Comparison of ENCODE assay signal across 8 cellular contexts in genomic region chr3:75643031-75643800, GRCh38. TPM values are rescaled to one million over a fixed set of nuclear protein-coding genes. Genes with fewer than 3 reads are reported as not detected.
DNase-seq lines count a peak whose midpoint lies in the region; ATAC-seq, FAIRE-seq and TF ChIP-seq lines count a peak whose summit lies in the region.
"Not testable (repeated sequence)": the region's sequence is repeated elsewhere in the genome, so short reads cannot be mapped to it uniquely, and the experiment has no call there.

No MANE protein-coding gene starts in this region.

- peak; percentile 42; the same call in 1 of the 3 replicates for ATAC-seq in SK-N-SH treated with all-trans-retinoic acid at 6 μM for 48 hours
- not testable (repeated sequence) for ATAC-seq in HepG2

- TF ChIP-seq POLR2A in HepG2 (IDR thresholded peaks at IDR 0.05; ENCODE audit: insufficient read depth in 1 of 2, low read depth in 2 of 2, low read length in 2 of 2): not testable (repeated sequence)

- not testable (repeated sequence) for H3K4me2 ChIP-seq in HepG2 (ENCODE audit: low read depth, low read length)

- H3K9me3 ChIP-seq in HepG2 (ENCODE audit: low read length): not testable (repeated sequence)

- not testable (repeated sequence) for TF ChIP-seq EP300 in HepG2 (IDR thresholded peaks at IDR 0.05; ENCODE audit: low read depth in 2 of 2, low read length in 2 of 2); HepG2 (CRISPR knock-in tag; IDR thresholded peaks at IDR 0.05; ENCODE audit: borderline replicate concordance)

- H4K20me1 ChIP-seq in HepG2 (ENCODE audit: insufficient read depth, low read length): not testable (repeated sequence)

- not testable (repeated sequence) for H3K36me3 ChIP-seq in HepG2 (replicated peaks in 1 of 2; ENCODE audit: control insufficient read depth in 1 of 2, insufficient read depth in 2 of 2, low read length in 2 of 2)

- peak overlapping the region; percentile 46 for H3K4me3 ChIP-seq in epithelial cell of proximal tubule (ENCODE audit: low read depth, low read length)
- not testable (repeated sequence) for H3K4me3 ChIP-seq in HepG2 (replicated peaks in 1 of 3; ENCODE audit: insufficient read depth in 1 of 3, low read depth in 2 of 3, low read length in 3 of 3)

- not testable (repeated sequence) for H3K79me2 ChIP-seq in HepG2 (ENCODE audit: insufficient read depth, low read length)

- H3K27me3 ChIP-seq in HepG2 (ENCODE audit: control insufficient read depth in 1 of 2, insufficient read depth in 2 of 2, low read length in 2 of 2): not testable (repeated sequence)

- intact Hi-C loops in HepG2 (cut with micrococcal nuclease; ENCODE audit: unreplicated experiment): loop anchor here (5.0 kb wide), 1 partner anchor 41 kb away; no protein-coding TSS in a partner anchor

- not testable (repeated sequence) for H3K4me1 ChIP-seq in HepG2 (ENCODE audit: insufficient read depth, low read length)

- POLR2A ChIA-PET in HepG2 (lab: Yijun Ruan, JAX): not testable (repeated sequence)

- FAIRE-seq in HepG2 (lab: Jason Lieb, UNC): peak; percentile 57

- 14% methylated on average over 20 of the region's 20 CpGs for WGBS in HepG2 (ENCODE audit: low lambda C conversion rate)

- not testable (repeated sequence) for H2AFZ ChIP-seq in HepG2 (ENCODE audit: low read length)

- not testable (repeated sequence) for BruUV-seq in HepG2 (replicated peaks; lab: Mats Ljungman, UMichigan)

- in situ Hi-C loops in ACHN (cut with HindIII; ENCODE audit: low pct_ligation_motif_present, low pct_unique_long_range_greater_than_20kb, low sequenced_read_pairs); HepG2 (cut with HindIII; ENCODE audit: extremely low pct_ligation_motif_present, low pct_unique_long_range_greater_than_20kb): not testable (repeated sequence)

- peak; percentile 54 for TF ChIP-seq CTCF in epithelial cell of proximal tubule (conservative IDR thresholded peaks at IDR 0.05; ENCODE audit: low read depth, low read length)
- peak; percentile 65 for TF ChIP-seq CTCF in HepG2 (CRISPR knock-in tag; IDR thresholded peaks at IDR 0.05)

- H3K27ac ChIP-seq in HepG2 (ENCODE audit: extremely low read length, insufficient read depth, low read length): not testable (repeated sequence)

- peak; percentile 22 for DNase-seq in ACHN
- DNase-seq in GM03348 (ENCODE audit: low spot score): peak; percentile 35
- peak; percentile 24 for DNase-seq in HT1080 (ENCODE audit: low read depth)
- peak; percentile 37 for DNase-seq in amniotic epithelial cell (ENCODE audit: low read depth)
- DNase-seq in epithelial cell of proximal tubule (ENCODE audit: low read depth): not testable (repeated sequence)
- DNase-seq in HepG2 (ENCODE audit: low spot score): peak; percentile 9
- peak; percentile 59 for DNase-seq in putamen (ENCODE audit: low spot score)

- CTCF ChIA-PET in HepG2 (lab: Yijun Ruan, JAX; ENCODE audit: low intra/inter-chr PET ratio, low total read pairs): not testable (repeated sequence)

- TF ChIP-seq RAD21 in HepG2 (CRISPR knock-in tag; IDR thresholded peaks at IDR 0.05): 0 out of 2 replicates have a peak, but pooled peaks have one; percentile 10

- H3K9ac ChIP-seq in HepG2 (ENCODE audit: insufficient read depth, low read depth, low read length): not testable (repeated sequence)

TF ChIP-seq in HepG2, 621 proteins besides CTCF, POLR2A, EP300 and RAD21:
- TF ChIP-seq STAG1 (CRISPR knock-in tag; IDR thresholded peaks at IDR 0.05): peak; percentile 64

RNA-seq across cellular contexts. Expression of gene FRG2C, which starts 20.9 kb away (rescaled TPM):
- total RNA-seq in HT1080 (2014; rRNA removed; shearing (Covaris generic)): not detected in 2 replicates
- not detected in 2 replicates for polyA plus RNA-seq in HT1080 (2015; cell fraction: cytosol; rRNA removed)
- polyA plus RNA-seq in HT1080 (2015; cell fraction: nucleus; rRNA removed): not detected in 2 replicates
- total RNA-seq in epithelial cell of proximal tubule (not detected in 2 replicates), HepG2 (2016; rRNA removed; fragmentation: Illumina TruSeq; extraction: Trizol) (not detected in 2 replicates)
- total RNA-seq in HepG2 (2016; cell fraction: cytosol; rRNA removed; fragmentation: Illumina TruSeq; extraction: Trizol; ENCODE audit: low read depth): not detected in 2 replicates
- total RNA-seq in HepG2 (2016; cell fraction: insoluble cytoplasmic fraction; rRNA removed; fragmentation: Illumina TruSeq; extraction: Trizol): not detected in 2 replicates
- total RNA-seq in HepG2 (2016; cell fraction: membrane; rRNA removed; fragmentation: Illumina TruSeq; extraction: Trizol): not detected in 2 replicates
- total RNA-seq in HepG2 (2016; cell fraction: nucleus; rRNA removed; fragmentation: Illumina TruSeq; extraction: Trizol): not detected in 2 replicates
- 0.04 TPM in 1 of 2 replicates, not detected in the other for polyA plus RNA-seq in HepG2 (2011; rRNA removed)
- polyA plus RNA-seq in HepG2 (2011; cell fraction: cytosol; rRNA removed): not detected in 2 replicates
- polyA plus RNA-seq in HepG2 (2011; cell fraction: nucleus; rRNA removed): not detected in 2 replicates
- polyA plus RNA-seq in HepG2 (2012): not detected in 2 replicates
- polyA plus RNA-seq in HepG2 (2016; cell fraction: cytosol; fragmentation: Illumina TruSeq; extraction: Trizol; ENCODE audit: low read depth): not detected in 2 replicates
- not detected in 2 replicates for polyA plus RNA-seq in HepG2 (2016; cell fraction: insoluble cytoplasmic fraction; fragmentation: Illumina TruSeq; extraction: Trizol; ENCODE audit: low read depth)
- not detected in 2 replicates for polyA plus RNA-seq in HepG2 (2016; cell fraction: membrane; fragmentation: Illumina TruSeq; extraction: Trizol; ENCODE audit: low read depth)
- not detected in 2 replicates for polyA plus RNA-seq in HepG2 (2016; cell fraction: nucleus; fragmentation: Illumina TruSeq; extraction: Trizol; ENCODE audit: insufficient read depth, low read depth)
- 0.09 TPM in 1 of 2 replicates, not detected in the other for polyA minus RNA-seq in HepG2 (2011; rRNA and poly(A)+ RNA removed; ENCODE audit: low replicate concordance)
- not detected in 2 replicates for polyA minus RNA-seq in HepG2 (2011; cell fraction: cytosol; rRNA and poly(A)+ RNA removed)
- not detected in 2 replicates for polyA minus RNA-seq in HepG2 (2011; cell fraction: nucleus; rRNA and poly(A)+ RNA removed)
